Comparison of ENCODE assay signal across 19 cellular contexts in genomic region chr18:61817086-61817485, GRCh38.
"Had no signal": no experiment of that assay in that cellular context is flagged by ENCODE, and none has a peak within 500 bp of the region (broad histone marks: within the 10 kb centered on the region; RNA-seq: fewer than 3 reads in every experiment).

No MANE protein-coding gene starts in this region.

- ATAC-seq: activated CD4-positive, alpha-beta T cell treated with anti-CD3 and anti-CD28 coated beads for 36 hours; effector memory CD8-positive, alpha-beta T cell; gastroesophageal sphincter; heart right ventricle; mucosa of descending colon; stimulated activated naive CD8-positive, alpha-beta T cell treated with anti-CD3 and anti-CD28 coated beads, Interleukin-15, Interleukin-2, amounts not matched to agents 100 U/mL and 50 U/mL, for 24 hours; T-cell; WTC11 had no signal

- DNase-seq: activated CD4-positive, alpha-beta T cell treated with anti-CD3 and anti-CD28 coated beads for 36 hours; activated CD4-positive, alpha-beta T cell treated with anti-CD3 and anti-CD28 coated beads, Interleukin-2, amount 50 U/mL, for 48 hours; activated naive CD8-positive, alpha-beta T cell treated with anti-CD3 and anti-CD28 coated beads, Interleukin-2, amount 10 ng/mL, durations not matched to agents 7 days and 5 days; activated T-cell treated with anti-CD3 and anti-CD28 coated beads for 4 hours; dermis blood vessel endothelial cell; effector memory CD8-positive, alpha-beta T cell; heart right ventricle; kidney glomerular epithelial cell; left ventricle myocardium inferior; mammary epithelial cell; mucosa of descending colon; naive B cell; stimulated activated CD4-positive, alpha-beta T cell treated with anti-CD3 and anti-CD28 coated beads, Interleukin-2, amount 100 ng/mL, for 24 hours; stimulated activated naive CD8-positive, alpha-beta T cell treated with anti-CD3 and anti-CD28 coated beads, Interleukin-15, Interleukin-2, amounts not matched to agents 100 U/mL and 50 U/mL, for 24 hours; substantia nigra; T-cell; tibial artery had no signal
